ENCODE assay signal across 21 cellular contexts in genomic region chr15:81768773-81769172, GRCh38.
"Had no signal": no experiment of that assay in that cellular context is flagged by ENCODE, and none has a peak within 500 bp of the region (broad histone marks: within the 10 kb centered on the region; RNA-seq: fewer than 3 reads in every experiment).

No MANE protein-coding gene starts in this region.

- H3K9me3 ChIP-seq: esophagus squamous epithelium, gastrocnemius medialis, left lung, lower lobe of right lung, mucosa of descending colon had no signal

- H3K4me3 ChIP-seq: coronary artery, dorsolateral prefrontal cortex, esophagus squamous epithelium, gastrocnemius medialis, heart right ventricle, left lung, lower lobe of right lung, mucosa of descending colon had no signal

- H3K4me1 ChIP-seq: esophagus squamous epithelium, gastrocnemius medialis, heart right ventricle, left lung, lower lobe of right lung had no signal

- H3K36me3 ChIP-seq: esophagus squamous epithelium, gastrocnemius medialis, heart right ventricle, left lung, lower lobe of right lung had no signal

- H3K9me3 Mint-ChIP-seq: effector memory CD8-positive, alpha-beta T cell; immature natural killer cell had no signal

- H3K27ac ChIP-seq: coronary artery, dorsolateral prefrontal cortex, esophagus squamous epithelium, gastrocnemius medialis, heart right ventricle, left lung, lower lobe of right lung had no signal

- H3K27ac Mint-ChIP-seq: effector memory CD8-positive, alpha-beta T cell; immature natural killer cell; mesothelial cell of epicardium had no signal

- ATAC-seq: effector memory CD8-positive, alpha-beta T cell; gastrocnemius medialis; heart right ventricle; left cardiac atrium; left lung; left ventricle myocardium superior; lower lobe of right lung; mucosa of descending colon had no signal

- H3K4me1 Mint-ChIP-seq: immature natural killer cell, mesothelial cell of epicardium had no signal

- H3K4me3 Mint-ChIP-seq: effector memory CD8-positive, alpha-beta T cell; immature natural killer cell; mesothelial cell of epicardium had no signal

- H3K27me3 ChIP-seq: esophagus squamous epithelium, gastrocnemius medialis, left lung had no signal

- DNase-seq: dermis blood vessel endothelial cell; dorsolateral prefrontal cortex; effector CD8-positive, alpha-beta T cell; effector memory CD8-positive, alpha-beta T cell; esophagus squamous epithelium; foreskin fibroblast; foreskin melanocyte; gastrocnemius medialis; glutamatergic neuron; head of caudate nucleus; heart right ventricle; hippocampal formation; immature natural killer cell; left cardiac atrium; left lung; left ventricle myocardium superior; lower lobe of right lung; mesenchymal stem cell; mucosa of descending colon had no signal

- H3K36me3 Mint-ChIP-seq: immature natural killer cell had no signal
